ENCODE assay signal across 29 cellular contexts in the genomic region with DNA sequence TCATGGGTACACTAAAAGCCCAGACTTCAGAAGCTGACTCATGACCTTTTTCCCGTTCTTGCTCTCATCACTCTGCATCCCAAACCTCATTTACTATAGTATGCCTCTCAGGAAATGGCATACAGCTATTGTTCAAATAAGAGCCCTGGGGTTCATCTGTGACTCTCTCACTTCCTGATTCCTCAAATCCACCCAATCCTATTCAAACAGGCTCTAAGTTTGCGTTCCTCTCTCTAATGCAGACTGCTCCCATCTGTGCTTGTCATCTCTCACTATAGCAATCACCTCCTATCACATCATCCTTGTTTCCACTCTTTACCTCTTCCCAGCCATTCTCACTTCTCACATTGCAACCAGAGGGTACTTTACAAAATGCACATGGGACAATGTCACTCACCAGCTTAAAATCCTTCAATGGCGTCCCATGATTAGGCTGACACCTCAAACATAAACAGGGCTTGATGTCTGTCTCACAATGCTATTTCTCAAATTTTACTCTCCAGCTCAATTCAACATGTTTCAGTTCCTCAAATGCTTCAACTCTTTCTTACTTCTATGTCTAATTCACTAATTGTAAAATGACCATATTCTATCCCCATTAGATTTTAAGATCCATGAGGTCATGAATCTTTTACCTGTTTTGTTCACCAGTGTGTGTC.
DNase-seq lines count a peak whose midpoint lies in the region; ATAC-seq and TF ChIP-seq lines count a peak whose summit lies in the region.
"Had no signal": no experiment of that assay in that cellular context is flagged by ENCODE, and none has a peak within 500 bp of the region (broad histone marks: within the 10 kb centered on the region; RNA-seq: fewer than 3 reads in every experiment).

No MANE protein-coding gene starts in this region.

- POLR2A ChIA-PET in PC-3 (lab: Charles Lee; ENCODE audit: unreplicated experiment), result no interaction called here

- H3K27me3 ChIP-seq in PC-3 (ENCODE audit: low read length), result no peaks in the 10 kb centered on the region
- no peaks in the 10 kb centered on the region for H3K27me3 ChIP-seq in foreskin keratinocyte
- H3K27me3 ChIP-seq: breast epithelium had no signal

- TF ChIP-seq CTCF in PC-3 (conservative IDR thresholded peaks at IDR 0.05; ENCODE audit: low read depth, low read length) (no peak), foreskin keratinocyte (conservative IDR thresholded peaks at IDR 0.05) (no peak)

- CTCF ChIA-PET in PC-3 (lab: Charles Lee), result no interaction called here

- H3K9me2 ChIP-seq in PC-3 (replicated peaks; ENCODE audit: low read length), result no peaks in the 10 kb centered on the region

- H3K79me2 ChIP-seq in PC-3 (ENCODE audit: low read length), result no peaks in the 10 kb centered on the region

- H4K20me1 ChIP-seq in PC-3 (ENCODE audit: low read length), result no peaks in the 10 kb centered on the region

- peaks cover 9% of the 10 kb centered on the region for H3K4me1 ChIP-seq in PC-3 (ENCODE audit: insufficient read depth, low read length)
- H3K4me1 ChIP-seq in foreskin keratinocyte, result peaks cover 15% of the 10 kb centered on the region
- H3K4me1 ChIP-seq: breast epithelium had no signal

- no peak overlapping the region for H3K4me3 ChIP-seq in PC-3 (ENCODE audit: low read length)
- H3K4me3 ChIP-seq: breast epithelium had no signal

- no peak overlapping the region for H2AFZ ChIP-seq in PC-3 (ENCODE audit: low read length)

- no peaks in the 10 kb centered on the region for H3K9me3 ChIP-seq in PC-3 (ENCODE audit: low read length)
- H3K9me3 ChIP-seq: breast epithelium had no signal

- H3K36me3 ChIP-seq in PC-3 (ENCODE audit: low read depth, low read length), result no peaks in the 10 kb centered on the region
- H3K36me3 ChIP-seq: breast epithelium, WERI-Rb-1 had no signal

- intact Hi-C loops in PC-3 (cut with micrococcal nuclease), result no loop called here
- intact Hi-C loops in left ventricle myocardium superior (cut with micrococcal nuclease), result no loop called here

- H3K9ac ChIP-seq in PC-3 (ENCODE audit: low read length), result no peak overlapping the region

- H3F3A ChIP-seq in PC-3 (ENCODE audit: low read length, unreplicated experiment), result no peaks in the 10 kb centered on the region

- H3K27ac ChIP-seq in PC-3 (ENCODE audit: low read length), result no peak overlapping the region
- no peak overlapping the region for H3K27ac ChIP-seq in foreskin keratinocyte
- H3K27ac ChIP-seq: breast epithelium, WERI-Rb-1 had no signal

- ATAC-seq in HG03565 (IDR thresholded peaks at IDR 0.05; ENCODE audit: unreplicated experiment), result peak; percentile 58
- no peak for ATAC-seq in PC-3
- ATAC-seq in left ventricle myocardium superior, result no peak
- ATAC-seq in foreskin keratinocyte, result no peak
- ATAC-seq: left colon; natural killer cell treated with Interleukin-12 subunit alpha and Interleukin-12 subunit beta and Interleukin-15 and Interleukin-18, amount 100 ng/mL, for 72 hours had no signal

- DNase-seq in NOMO-1 (lab: John Stamatoyannopoulos, UW; ENCODE audit: unreplicated experiment in 2 of 2) (peak; percentile 20 to 57), NOMO-1 treated with dmso at 0.1 percent for 144 hours (lab: John Stamatoyannopoulos, UW; ENCODE audit: unreplicated experiment) (no peak), PC-3 (peak; percentile 16), ureter (ENCODE audit: low spot score) (no peak), left ventricle myocardium superior (no peak), foreskin keratinocyte (no peak), KG1 (lab: John Stamatoyannopoulos, UW) (no peak)
- DNase-seq: 8988T; activated CD4-positive, alpha-beta T cell treated with anti-CD3 and anti-CD28 coated beads for 4 hours; activated CD8-positive, alpha-beta memory T cell treated with anti-CD3 and anti-CD28 coated beads for 24 hours; activated T-cell treated with anti-CD3 and anti-CD28 coated beads for 4 hours; amygdala; Calu3; effector CD4-positive, alpha-beta T cell; immature natural killer cell; KBM-7; left colon; mammary epithelial cell; NCI-H1417 treated with DMSO at 0.1 percent for 48 hours; NCI-H345; occipital lobe; stimulated activated CD4-positive, alpha-beta T cell treated with anti-CD3 and anti-CD28 coated beads, Interleukin-4, amount 100 ng/mL, for 4 hours; substantia nigra; T1000; trophoblast cell; WERI-Rb-1 had no signal

- no TSS peak for BruUV-seq in PC-3 (replicated peaks; lab: Mats Ljungman, UMichigan)

- H3K4me2 ChIP-seq in PC-3 (ENCODE audit: low read length), result no peak overlapping the region

Comparison
In these comparisons a context has a peak if more than half of its experiments do, and no peak if none do; other contexts are left out.
1. DNase-seq: peak in NOMO-1 (2 of 2) and PC-3 (single experiment); none in NOMO-1 treated with dmso at 0.1 percent for 144 hours (single experiment), ureter (single experiment), left ventricle myocardium superior (single experiment), foreskin keratinocyte (0 of 2) and KG1 (single experiment).